1 cellular context compared by ENCODE assay signal in the genomic region with DNA sequence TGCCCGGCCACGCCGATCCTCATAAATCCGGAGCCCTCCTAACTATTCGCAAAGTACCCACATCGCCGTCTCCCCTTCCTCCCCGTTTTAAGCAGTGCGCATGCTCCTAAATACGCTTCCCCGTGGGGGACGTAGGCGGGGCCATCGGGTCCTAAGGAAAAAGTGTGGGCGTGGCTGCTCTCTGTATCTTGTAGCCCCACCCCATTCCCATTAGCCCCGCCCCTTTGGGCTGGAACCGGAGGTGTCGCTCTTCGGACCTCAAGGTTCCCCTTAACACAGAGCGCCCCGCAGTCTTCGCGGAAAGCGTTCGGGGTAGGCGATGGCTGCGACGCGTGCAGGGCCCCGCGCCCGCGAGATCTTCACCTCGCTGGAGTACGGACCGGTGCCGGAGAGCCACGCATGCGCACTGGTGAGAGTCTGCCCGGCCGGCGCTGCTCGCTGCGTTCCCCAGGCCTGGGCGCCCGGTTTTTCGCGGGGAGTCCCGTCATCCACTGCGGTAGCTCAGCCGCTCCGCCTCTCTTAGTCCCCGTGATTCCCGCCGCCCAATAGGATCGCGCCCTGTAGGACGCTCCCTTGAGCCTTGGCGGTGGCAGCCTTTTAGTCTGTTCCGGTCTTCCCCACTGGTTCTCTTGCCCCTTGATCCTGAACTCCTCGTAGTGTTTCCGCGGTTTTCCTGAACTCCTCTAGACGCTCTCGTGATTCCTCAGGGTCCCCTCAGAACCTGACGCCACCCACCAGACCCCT.
A peak's percentile ranks its signal among the peaks of the same experiment; 100 is the strongest.
TF ChIP-seq lines count a peak whose summit lies in the region.

A gene (plus strand): TSS at position 213 of the 744 bp plus-strand sequence. CDS start 107 bp downstream, at position 320.

TF ChIP-seq in GM12878, 131 proteins besides CTCF, POLR2A, EP300 and RAD21 (continued from another document and continues in another):
- TF ChIP-seq, protein P1, sequence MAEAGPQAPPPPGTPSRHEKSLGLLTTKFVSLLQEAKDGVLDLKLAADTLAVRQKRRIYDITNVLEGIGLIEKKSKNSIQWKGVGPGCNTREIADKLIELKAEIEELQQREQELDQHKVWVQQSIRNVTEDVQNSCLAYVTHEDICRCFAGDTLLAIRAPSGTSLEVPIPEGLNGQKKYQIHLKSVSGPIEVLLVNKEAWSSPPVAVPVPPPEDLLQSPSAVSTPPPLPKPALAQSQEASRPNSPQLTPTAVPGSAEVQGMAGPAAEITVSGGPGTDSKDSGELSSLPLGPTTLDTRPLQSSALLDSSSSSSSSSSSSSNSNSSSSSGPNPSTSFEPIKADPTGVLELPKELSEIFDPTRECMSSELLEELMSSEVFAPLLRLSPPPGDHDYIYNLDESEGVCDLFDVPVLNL (IDR thresholded peaks at IDR 0.05; ENCODE audit: low read depth, low read length): peak; percentile 89
- TF ChIP-seq CBX5 (IDR thresholded peaks at IDR 0.05; ENCODE audit: low read depth): peak; percentile 78; the same call in 1 of the 2 replicates
- peak; percentile 13; the same call in 1 of the 2 replicates for TF ChIP-seq ZNF384 (IDR thresholded peaks at IDR 0.05; ENCODE audit: borderline replicate concordance, low read depth, low read length)
- no peak for TF ChIP-seq RBBP5 (conservative IDR thresholded peaks at IDR 0.05)
- peak; percentile 49; the same call in 1 of the 2 replicates for TF ChIP-seq TCF3 (IDR thresholded peaks at IDR 0.05; ENCODE audit: borderline replicate concordance, insufficient read depth, low read depth, low read length)
- TF ChIP-seq, protein P2, sequence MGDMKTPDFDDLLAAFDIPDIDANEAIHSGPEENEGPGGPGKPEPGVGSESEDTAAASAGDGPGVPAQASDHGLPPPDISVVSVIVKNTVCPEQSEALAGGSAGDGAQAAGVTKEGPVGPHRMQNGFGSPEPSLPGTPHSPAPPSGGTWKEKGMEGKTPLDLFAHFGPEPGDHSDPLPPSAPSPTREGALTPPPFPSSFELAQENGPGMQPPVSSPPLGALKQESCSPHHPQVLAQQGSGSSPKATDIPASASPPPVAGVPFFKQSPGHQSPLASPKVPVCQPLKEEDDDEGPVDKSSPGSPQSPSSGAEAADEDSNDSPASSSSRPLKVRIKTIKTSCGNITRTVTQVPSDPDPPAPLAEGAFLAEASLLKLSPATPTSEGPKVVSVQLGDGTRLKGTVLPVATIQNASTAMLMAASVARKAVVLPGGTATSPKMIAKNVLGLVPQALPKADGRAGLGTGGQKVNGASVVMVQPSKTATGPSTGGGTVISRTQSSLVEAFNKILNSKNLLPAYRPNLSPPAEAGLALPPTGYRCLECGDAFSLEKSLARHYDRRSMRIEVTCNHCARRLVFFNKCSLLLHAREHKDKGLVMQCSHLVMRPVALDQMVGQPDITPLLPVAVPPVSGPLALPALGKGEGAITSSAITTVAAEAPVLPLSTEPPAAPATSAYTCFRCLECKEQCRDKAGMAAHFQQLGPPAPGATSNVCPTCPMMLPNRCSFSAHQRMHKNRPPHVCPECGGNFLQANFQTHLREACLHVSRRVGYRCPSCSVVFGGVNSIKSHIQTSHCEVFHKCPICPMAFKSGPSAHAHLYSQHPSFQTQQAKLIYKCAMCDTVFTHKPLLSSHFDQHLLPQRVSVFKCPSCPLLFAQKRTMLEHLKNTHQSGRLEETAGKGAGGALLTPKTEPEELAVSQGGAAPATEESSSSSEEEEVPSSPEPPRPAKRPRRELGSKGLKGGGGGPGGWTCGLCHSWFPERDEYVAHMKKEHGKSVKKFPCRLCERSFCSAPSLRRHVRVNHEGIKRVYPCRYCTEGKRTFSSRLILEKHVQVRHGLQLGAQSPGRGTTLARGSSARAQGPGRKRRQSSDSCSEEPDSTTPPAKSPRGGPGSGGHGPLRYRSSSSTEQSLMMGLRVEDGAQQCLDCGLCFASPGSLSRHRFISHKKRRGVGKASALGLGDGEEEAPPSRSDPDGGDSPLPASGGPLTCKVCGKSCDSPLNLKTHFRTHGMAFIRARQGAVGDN (IDR thresholded peaks at IDR 0.05): peak; percentile 69
- no peak for TF ChIP-seq PAX8 (IDR thresholded peaks at IDR 0.05)
- TF ChIP-seq BHLHE40 (IDR thresholded peaks at IDR 0.05; ENCODE audit: borderline replicate concordance in 1 of 2, low read depth in 2 of 2, low read length in 1 of 2): peak; percentile 51 to 83; a peak in 3 of 4 replicates
- TF ChIP-seq HDGF (IDR thresholded peaks at IDR 0.05): no peak; the same call in 1 of the 2 replicates
- TF ChIP-seq SUPT20H (IDR thresholded peaks at IDR 0.05; ENCODE audit: borderline replicate concordance, control insufficient read depth, low read depth, low read length): no peak
- TF ChIP-seq, protein P3, sequence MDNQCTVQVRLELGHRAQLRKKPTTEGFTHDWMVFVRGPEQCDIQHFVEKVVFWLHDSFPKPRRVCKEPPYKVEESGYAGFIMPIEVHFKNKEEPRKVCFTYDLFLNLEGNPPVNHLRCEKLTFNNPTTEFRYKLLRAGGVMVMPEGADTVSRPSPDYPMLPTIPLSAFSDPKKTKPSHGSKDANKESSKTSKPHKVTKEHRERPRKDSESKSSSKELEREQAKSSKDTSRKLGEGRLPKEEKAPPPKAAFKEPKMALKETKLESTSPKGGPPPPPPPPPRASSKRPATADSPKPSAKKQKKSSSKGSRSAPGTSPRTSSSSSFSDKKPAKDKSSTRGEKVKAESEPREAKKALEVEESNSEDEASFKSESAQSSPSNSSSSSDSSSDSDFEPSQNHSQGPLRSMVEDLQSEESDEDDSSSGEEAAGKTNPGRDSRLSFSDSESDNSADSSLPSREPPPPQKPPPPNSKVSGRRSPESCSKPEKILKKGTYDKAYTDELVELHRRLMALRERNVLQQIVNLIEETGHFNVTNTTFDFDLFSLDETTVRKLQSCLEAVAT (IDR thresholded peaks at IDR 0.05): no peak; the same call in 1 of the 2 replicates
- TF ChIP-seq SREBF1 (IDR thresholded peaks at IDR 0.05; ENCODE audit: low read length): no peak
- TF ChIP-seq NFIC (IDR thresholded peaks at IDR 0.05; ENCODE audit: low read depth, low read length): no peak
- no peak for TF ChIP-seq STAT3 (IDR thresholded peaks at IDR 0.05; ENCODE audit: low read depth, low read length)
- TF ChIP-seq RELA (IDR thresholded peaks at IDR 0.05; ENCODE audit: borderline replicate concordance, partially characterized antibody): peak; percentile 43
- TF ChIP-seq HDAC6 (IDR thresholded peaks at IDR 0.05; ENCODE audit: unreplicated experiment): no peak
- TF ChIP-seq, protein P4, sequence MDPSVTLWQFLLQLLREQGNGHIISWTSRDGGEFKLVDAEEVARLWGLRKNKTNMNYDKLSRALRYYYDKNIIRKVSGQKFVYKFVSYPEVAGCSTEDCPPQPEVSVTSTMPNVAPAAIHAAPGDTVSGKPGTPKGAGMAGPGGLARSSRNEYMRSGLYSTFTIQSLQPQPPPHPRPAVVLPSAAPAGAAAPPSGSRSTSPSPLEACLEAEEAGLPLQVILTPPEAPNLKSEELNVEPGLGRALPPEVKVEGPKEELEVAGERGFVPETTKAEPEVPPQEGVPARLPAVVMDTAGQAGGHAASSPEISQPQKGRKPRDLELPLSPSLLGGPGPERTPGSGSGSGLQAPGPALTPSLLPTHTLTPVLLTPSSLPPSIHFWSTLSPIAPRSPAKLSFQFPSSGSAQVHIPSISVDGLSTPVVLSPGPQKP (IDR thresholded peaks at IDR 0.05; ENCODE audit: low read depth, low read length): peak; percentile 61
- TF ChIP-seq, protein P5, sequence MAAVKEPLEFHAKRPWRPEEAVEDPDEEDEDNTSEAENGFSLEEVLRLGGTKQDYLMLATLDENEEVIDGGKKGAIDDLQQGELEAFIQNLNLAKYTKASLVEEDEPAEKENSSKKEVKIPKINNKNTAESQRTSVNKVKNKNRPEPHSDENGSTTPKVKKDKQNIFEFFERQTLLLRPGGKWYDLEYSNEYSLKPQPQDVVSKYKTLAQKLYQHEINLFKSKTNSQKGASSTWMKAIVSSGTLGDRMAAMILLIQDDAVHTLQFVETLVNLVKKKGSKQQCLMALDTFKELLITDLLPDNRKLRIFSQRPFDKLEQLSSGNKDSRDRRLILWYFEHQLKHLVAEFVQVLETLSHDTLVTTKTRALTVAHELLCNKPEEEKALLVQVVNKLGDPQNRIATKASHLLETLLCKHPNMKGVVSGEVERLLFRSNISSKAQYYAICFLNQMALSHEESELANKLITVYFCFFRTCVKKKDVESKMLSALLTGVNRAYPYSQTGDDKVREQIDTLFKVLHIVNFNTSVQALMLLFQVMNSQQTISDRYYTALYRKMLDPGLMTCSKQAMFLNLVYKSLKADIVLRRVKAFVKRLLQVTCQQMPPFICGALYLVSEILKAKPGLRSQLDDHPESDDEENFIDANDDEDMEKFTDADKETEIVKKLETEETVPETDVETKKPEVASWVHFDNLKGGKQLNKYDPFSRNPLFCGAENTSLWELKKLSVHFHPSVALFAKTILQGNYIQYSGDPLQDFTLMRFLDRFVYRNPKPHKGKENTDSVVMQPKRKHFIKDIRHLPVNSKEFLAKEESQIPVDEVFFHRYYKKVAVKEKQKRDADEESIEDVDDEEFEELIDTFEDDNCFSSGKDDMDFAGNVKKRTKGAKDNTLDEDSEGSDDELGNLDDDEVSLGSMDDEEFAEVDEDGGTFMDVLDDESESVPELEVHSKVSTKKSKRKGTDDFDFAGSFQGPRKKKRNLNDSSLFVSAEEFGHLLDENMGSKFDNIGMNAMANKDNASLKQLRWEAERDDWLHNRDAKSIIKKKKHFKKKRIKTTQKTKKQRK (IDR thresholded peaks at IDR 0.05; ENCODE audit: low read depth, low read length): no peak
- TF ChIP-seq MTA3 (IDR thresholded peaks at IDR 0.05; ENCODE audit: borderline replicate concordance, low read length): no peak
- TF ChIP-seq EGR1 (IDR thresholded peaks at IDR 0.05; ENCODE audit: borderline replicate concordance in 1 of 2, low read depth in 2 of 2, low read length in 2 of 2): peak in 1 of 2 experiments; percentile 57; a peak in 2 of 3 replicates
- TF ChIP-seq, protein P6, sequence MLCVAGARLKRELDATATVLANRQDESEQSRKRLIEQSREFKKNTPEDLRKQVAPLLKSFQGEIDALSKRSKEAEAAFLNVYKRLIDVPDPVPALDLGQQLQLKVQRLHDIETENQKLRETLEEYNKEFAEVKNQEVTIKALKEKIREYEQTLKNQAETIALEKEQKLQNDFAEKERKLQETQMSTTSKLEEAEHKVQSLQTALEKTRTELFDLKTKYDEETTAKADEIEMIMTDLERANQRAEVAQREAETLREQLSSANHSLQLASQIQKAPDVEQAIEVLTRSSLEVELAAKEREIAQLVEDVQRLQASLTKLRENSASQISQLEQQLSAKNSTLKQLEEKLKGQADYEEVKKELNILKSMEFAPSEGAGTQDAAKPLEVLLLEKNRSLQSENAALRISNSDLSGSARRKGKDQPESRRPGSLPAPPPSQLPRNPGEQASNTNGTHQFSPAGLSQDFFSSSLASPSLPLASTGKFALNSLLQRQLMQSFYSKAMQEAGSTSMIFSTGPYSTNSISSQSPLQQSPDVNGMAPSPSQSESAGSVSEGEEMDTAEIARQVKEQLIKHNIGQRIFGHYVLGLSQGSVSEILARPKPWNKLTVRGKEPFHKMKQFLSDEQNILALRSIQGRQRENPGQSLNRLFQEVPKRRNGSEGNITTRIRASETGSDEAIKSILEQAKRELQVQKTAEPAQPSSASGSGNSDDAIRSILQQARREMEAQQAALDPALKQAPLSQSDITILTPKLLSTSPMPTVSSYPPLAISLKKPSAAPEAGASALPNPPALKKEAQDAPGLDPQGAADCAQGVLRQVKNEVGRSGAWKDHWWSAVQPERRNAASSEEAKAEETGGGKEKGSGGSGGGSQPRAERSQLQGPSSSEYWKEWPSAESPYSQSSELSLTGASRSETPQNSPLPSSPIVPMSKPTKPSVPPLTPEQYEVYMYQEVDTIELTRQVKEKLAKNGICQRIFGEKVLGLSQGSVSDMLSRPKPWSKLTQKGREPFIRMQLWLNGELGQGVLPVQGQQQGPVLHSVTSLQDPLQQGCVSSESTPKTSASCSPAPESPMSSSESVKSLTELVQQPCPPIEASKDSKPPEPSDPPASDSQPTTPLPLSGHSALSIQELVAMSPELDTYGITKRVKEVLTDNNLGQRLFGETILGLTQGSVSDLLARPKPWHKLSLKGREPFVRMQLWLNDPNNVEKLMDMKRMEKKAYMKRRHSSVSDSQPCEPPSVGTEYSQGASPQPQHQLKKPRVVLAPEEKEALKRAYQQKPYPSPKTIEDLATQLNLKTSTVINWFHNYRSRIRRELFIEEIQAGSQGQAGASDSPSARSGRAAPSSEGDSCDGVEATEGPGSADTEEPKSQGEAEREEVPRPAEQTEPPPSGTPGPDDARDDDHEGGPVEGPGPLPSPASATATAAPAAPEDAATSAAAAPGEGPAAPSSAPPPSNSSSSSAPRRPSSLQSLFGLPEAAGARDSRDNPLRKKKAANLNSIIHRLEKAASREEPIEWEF (IDR thresholded peaks at IDR 0.05; ENCODE audit: insufficient replicate concordance, low read depth, low read length): no peak
- peak; percentile 66 for TF ChIP-seq YY1 (IDR thresholded peaks at IDR 0.05; ENCODE audit: low read depth, low read length)
- TF ChIP-seq, protein P7, sequence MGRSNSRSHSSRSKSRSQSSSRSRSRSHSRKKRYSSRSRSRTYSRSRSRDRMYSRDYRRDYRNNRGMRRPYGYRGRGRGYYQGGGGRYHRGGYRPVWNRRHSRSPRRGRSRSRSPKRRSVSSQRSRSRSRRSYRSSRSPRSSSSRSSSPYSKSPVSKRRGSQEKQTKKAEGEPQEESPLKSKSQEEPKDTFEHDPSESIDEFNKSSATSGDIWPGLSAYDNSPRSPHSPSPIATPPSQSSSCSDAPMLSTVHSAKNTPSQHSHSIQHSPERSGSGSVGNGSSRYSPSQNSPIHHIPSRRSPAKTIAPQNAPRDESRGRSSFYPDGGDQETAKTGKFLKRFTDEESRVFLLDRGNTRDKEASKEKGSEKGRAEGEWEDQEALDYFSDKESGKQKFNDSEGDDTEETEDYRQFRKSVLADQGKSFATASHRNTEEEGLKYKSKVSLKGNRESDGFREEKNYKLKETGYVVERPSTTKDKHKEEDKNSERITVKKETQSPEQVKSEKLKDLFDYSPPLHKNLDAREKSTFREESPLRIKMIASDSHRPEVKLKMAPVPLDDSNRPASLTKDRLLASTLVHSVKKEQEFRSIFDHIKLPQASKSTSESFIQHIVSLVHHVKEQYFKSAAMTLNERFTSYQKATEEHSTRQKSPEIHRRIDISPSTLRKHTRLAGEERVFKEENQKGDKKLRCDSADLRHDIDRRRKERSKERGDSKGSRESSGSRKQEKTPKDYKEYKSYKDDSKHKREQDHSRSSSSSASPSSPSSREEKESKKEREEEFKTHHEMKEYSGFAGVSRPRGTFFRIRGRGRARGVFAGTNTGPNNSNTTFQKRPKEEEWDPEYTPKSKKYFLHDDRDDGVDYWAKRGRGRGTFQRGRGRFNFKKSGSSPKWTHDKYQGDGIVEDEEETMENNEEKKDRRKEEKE (IDR thresholded peaks at IDR 0.05): no peak
- TF ChIP-seq ZBED1 (IDR thresholded peaks at IDR 0.05; ENCODE audit: borderline replicate concordance): no peak
- 0 out of 2 replicates have a peak, but pooled peaks have one; percentile 44 for TF ChIP-seq CHD1 (IDR thresholded peaks at IDR 0.05; ENCODE audit: low read depth, low read length)
- TF ChIP-seq, protein P8, sequence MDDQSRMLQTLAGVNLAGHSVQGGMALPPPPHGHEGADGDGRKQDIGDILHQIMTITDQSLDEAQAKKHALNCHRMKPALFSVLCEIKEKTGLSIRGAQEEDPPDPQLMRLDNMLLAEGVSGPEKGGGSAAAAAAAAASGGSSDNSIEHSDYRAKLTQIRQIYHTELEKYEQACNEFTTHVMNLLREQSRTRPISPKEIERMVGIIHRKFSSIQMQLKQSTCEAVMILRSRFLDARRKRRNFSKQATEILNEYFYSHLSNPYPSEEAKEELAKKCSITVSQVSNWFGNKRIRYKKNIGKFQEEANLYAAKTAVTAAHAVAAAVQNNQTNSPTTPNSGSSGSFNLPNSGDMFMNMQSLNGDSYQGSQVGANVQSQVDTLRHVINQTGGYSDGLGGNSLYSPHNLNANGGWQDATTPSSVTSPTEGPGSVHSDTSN (IDR thresholded peaks at IDR 0.05; ENCODE audit: insufficient replicate concordance, low read depth, low read length): no peak
- TF ChIP-seq, protein P9, sequence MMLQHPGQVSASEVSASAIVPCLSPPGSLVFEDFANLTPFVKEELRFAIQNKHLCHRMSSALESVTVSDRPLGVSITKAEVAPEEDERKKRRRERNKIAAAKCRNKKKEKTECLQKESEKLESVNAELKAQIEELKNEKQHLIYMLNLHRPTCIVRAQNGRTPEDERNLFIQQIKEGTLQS (IDR thresholded peaks at IDR 0.05; ENCODE audit: borderline replicate concordance, extremely low read depth, low read depth, low read length): peak; percentile 47; the same call in 1 of the 2 replicates
- peak; percentile 52; the same call in 1 of the 2 replicates for TF ChIP-seq NR2F1 (conservative IDR thresholded peaks at IDR 0.05)
